Comparison of ENCODE assay signal across 8 cellular contexts in the genomic region with DNA sequence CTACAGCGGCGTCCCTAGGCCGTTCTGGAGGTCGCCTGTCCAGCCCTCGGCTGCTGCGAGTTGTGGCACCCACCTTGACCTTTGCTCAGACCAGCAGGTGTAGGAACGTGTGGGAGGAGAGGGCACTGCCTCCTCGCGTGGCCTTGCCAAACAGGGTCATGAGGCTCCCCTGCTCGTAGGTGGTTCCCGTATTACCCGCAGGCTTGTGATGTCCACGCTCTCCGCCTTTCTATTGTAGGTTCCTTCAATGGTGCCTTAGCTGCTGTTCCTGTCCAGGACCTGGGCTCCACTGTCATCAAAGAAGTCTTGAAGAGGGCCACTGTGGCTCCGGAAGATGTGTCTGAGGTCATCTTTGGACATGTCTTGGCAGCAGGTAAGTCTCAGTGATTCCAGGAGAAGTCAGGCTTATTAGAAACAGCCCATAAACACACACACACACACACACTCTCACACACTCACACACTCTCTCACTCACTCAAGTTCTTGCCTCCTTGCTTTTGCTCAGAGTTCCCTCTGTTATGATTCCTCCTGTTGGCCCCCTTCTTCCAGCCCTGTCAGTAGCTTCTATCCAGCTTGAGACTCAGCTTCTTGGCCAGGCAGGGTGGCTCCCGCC. TPM values are rescaled to one million over a fixed set of nuclear protein-coding genes. Genes with fewer than 3 reads are reported as not detected.
DNase-seq lines count a peak whose midpoint lies in the region; ATAC-seq and TF ChIP-seq lines count a peak whose summit lies in the region.

No MANE protein-coding gene starts in this region.

- H3K27ac ChIP-seq in esophagus (ENCODE audit: low read depth in 2 of 2, low read length in 1 of 2) = peak overlapping the region; percentile 100

- no peaks in the 10 kb centered on the region for H3K27me3 Mint-ChIP-seq in nephron (ENCODE audit: low read depth)

- peak overlapping the region; percentile 89 to 97 (median 90) for H3K4me3 Mint-ChIP-seq in nephron

- ATAC-seq in HG02938 (IDR thresholded peaks at IDR 0.05; ENCODE audit: unreplicated experiment) (peak; percentile 0), HG03039 (IDR thresholded peaks at IDR 0.05; ENCODE audit: unreplicated experiment) (no peak), HG03159 (IDR thresholded peaks at IDR 0.05; ENCODE audit: unreplicated experiment) (no peak)

- no peaks in the 10 kb centered on the region for H3K27me3 ChIP-seq in esophagus (ENCODE audit: control insufficient read depth in 1 of 2, insufficient read depth in 2 of 2, low read length in 2 of 2)

- peaks cover 6 to 24% of the 10 kb centered on the region in 2 donors for H3K36me3 ChIP-seq in esophagus (ENCODE audit: control insufficient read depth in 2 of 2, insufficient read depth in 2 of 2, low read length in 1 of 2)

- no peaks in the 10 kb centered on the region for H3K9me3 ChIP-seq in esophagus (ENCODE audit: control insufficient read depth in 2 of 2, insufficient read depth in 1 of 2, low read depth in 1 of 2, low read length in 1 of 2)

- 11 to 15% methylated on average over 16 of the region's 16 CpGs for WGBS in esophagus, 2 donors

- H3K4me1 ChIP-seq in esophagus (ENCODE audit: control insufficient read depth in 2 of 2, insufficient read depth in 2 of 2, low read length in 1 of 2) = peaks cover 3 to 7% of the 10 kb centered on the region in 2 donors

- peak overlapping the region; percentile 56 to 99 (median 71) for H3K27ac Mint-ChIP-seq in nephron

- peak in 2 of 3 experiments; percentile 58 to 61 for DNase-seq in NCI-H1417 (lab: John Stamatoyannopoulos, UW)
- DNase-seq in NCI-H1417 treated with DMSO at 0.1 percent for 48 hours (lab: John Stamatoyannopoulos, UW) = no peak
- peak; percentile 14 for DNase-seq in T-helper 9 cell

- peaks cover 41% of the 10 kb centered on the region for H3K36me3 Mint-ChIP-seq in nephron (ENCODE audit: low read depth)

- H3K4me1 Mint-ChIP-seq in nephron = peaks cover 17% of the 10 kb centered on the region

- no peak for TF ChIP-seq CTCF in nephron (IDR thresholded peaks at IDR 0.05; ENCODE audit: unreplicated experiment in 3 of 3)

- H3K9me3 Mint-ChIP-seq in nephron = no peaks in the 10 kb centered on the region

- H3K4me3 ChIP-seq in esophagus (ENCODE audit: low read depth in 1 of 2, low read length in 2 of 2) = peak overlapping the region; percentile 88 to 96

RNA-seq across cellular contexts. Expression of gene ACAT2, which starts 0.9 kb away (rescaled TPM):
- 10 to 100 TPM; 59.7 to 73.5 TPM for polyA plus RNA-seq in esophagus

RNA-seq across cellular contexts. Expression of gene TCP1, which starts 26.6 kb away (rescaled TPM):
- 10 to 100 TPM; 71.3 to 93.6 TPM for polyA plus RNA-seq in esophagus

RNA-seq across cellular contexts. Expression of gene MRPL18, which starts 27.5 kb away (rescaled TPM):
- polyA plus RNA-seq in esophagus = 100 to 1,000 TPM in 1 of 2 donors, 10 to 100 TPM in 1; 64.0 to 117 TPM

RNA-seq across cellular contexts. Expression of gene WTAP, which starts 35.5 kb away (rescaled TPM):
- 10 to 100 TPM; 55.8 to 75.6 TPM for polyA plus RNA-seq in esophagus

RNA-seq across cellular contexts. Expression of gene PNLDC1, which starts 37.3 kb away (rescaled TPM):
- under 1 TPM; 0.02 to 0.20 TPM for polyA plus RNA-seq in esophagus
